Comparison of ENCODE assay signal across 15 cellular contexts in the genomic region with DNA sequence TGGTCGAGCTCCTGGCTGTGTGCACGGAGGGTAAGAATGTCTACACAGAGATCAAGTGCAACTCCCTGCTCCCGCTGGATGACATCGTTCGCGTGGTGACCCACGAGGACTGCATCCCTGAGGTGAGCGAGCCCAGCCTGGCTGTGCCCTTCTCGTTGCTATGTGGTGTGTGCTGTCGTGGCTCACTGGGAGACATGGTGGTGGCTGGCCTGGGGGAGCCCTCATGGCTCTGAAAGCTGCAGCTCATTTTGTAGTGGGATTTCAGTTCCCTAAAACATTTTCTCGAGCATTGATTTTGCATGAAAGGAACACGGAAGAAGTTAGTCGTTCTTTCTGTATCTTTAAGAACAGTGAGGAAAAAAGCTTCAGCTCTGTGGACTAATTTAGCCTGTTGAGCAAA.
DNase-seq lines count a peak whose midpoint lies in the region; ATAC-seq and TF ChIP-seq lines count a peak whose summit lies in the region.
"Had no signal": no experiment of that assay in that cellular context is flagged by ENCODE, and none has a peak within 500 bp of the region (broad histone marks: within the 10 kb centered on the region; RNA-seq: fewer than 3 reads in every experiment).

No MANE protein-coding gene starts in this region.

- H3K36me3 ChIP-seq in tibial nerve (peaks cover 0 to 52% (median 0%) of the 10 kb centered on the region in 3 donors), WERI-Rb-1 (no peaks in the 10 kb centered on the region)
- H3K36me3 ChIP-seq: neural progenitor cell had no signal

- no peaks in the 10 kb centered on the region for H3K27me3 ChIP-seq in tibial nerve
- H3K27me3 ChIP-seq in WERI-Rb-1 (ENCODE audit: insufficient read depth, low read depth, severe bottlenecking): no peaks in the 10 kb centered on the region
- H3K27me3 ChIP-seq: neural progenitor cell had no signal

- peak; percentile 88 for ATAC-seq in GM19438 (IDR thresholded peaks at IDR 0.05; ENCODE audit: low read depth, unreplicated experiment)
- ATAC-seq in HG02798 (IDR thresholded peaks at IDR 0.05; ENCODE audit: poor library complexity, unreplicated experiment): peak; percentile 92
- peak; percentile 84 for ATAC-seq in HG03520 (IDR thresholded peaks at IDR 0.05; ENCODE audit: unreplicated experiment)
- ATAC-seq: effector memory CD8-positive, alpha-beta T cell; HepG2; Panc1 had no signal

- peak; percentile 36 for DNase-seq in GM10266 (ENCODE audit: extremely low spot score)
- DNase-seq in GDM1 (lab: John Stamatoyannopoulos, UW): no peak
- no peak for DNase-seq in tibial nerve (ENCODE audit: low spot score in 2 of 2)
- no peak for DNase-seq in NCI-H526 (lab: John Stamatoyannopoulos, UW)
- no peak for DNase-seq in WERI-Rb-1
- DNase-seq: DMS79; effector memory CD8-positive, alpha-beta T cell; NCI-H2081 treated with DMSO at 0.1 percent for 48 hours; T-helper 9 cell had no signal

- 82 to 83% methylated on average over 13 of the region's 13 CpGs for WGBS in tibial nerve, 2 donors

- TF ChIP-seq CTCF in GM10266 (IDR thresholded peaks at IDR 0.05; ENCODE audit: control insufficient read depth, insufficient read depth, low read depth, missing control alignments): no peak
- TF ChIP-seq CTCF in tibial nerve (IDR thresholded peaks at IDR 0.05): no peak
- TF ChIP-seq CTCF in WERI-Rb-1 (IDR thresholded peaks at IDR 0.05; ENCODE audit: low read depth, low read length): no peak

- H3K27ac ChIP-seq in tibial nerve: no peak overlapping the region
- H3K27ac ChIP-seq in WERI-Rb-1: no peak overlapping the region
- H3K27ac ChIP-seq: neural progenitor cell had no signal

- H3K9me3 ChIP-seq in tibial nerve (peaks cover 0 to 20% (median 2%) of the 10 kb centered on the region in 4 donors), WERI-Rb-1 (ENCODE audit: severe bottlenecking) (no peaks in the 10 kb centered on the region)

- H3K4me3 ChIP-seq in tibial nerve: no peak overlapping the region
- H3K4me3 ChIP-seq in WERI-Rb-1 (ENCODE audit: low read depth, low read length): no peak overlapping the region
- H3K4me3 ChIP-seq: neural progenitor cell had no signal

- no peak for TF ChIP-seq POLR2A in tibial nerve (IDR thresholded peaks at IDR 0.05)

- H3K4me1 ChIP-seq in tibial nerve: no peaks in the 10 kb centered on the region
- H3K4me1 ChIP-seq: neural progenitor cell had no signal

- TF ChIP-seq EP300 in tibial nerve (IDR thresholded peaks at IDR 0.05): no peak
